Comparison of ENCODE assay signal across 19 cellular contexts in the genomic region with DNA sequence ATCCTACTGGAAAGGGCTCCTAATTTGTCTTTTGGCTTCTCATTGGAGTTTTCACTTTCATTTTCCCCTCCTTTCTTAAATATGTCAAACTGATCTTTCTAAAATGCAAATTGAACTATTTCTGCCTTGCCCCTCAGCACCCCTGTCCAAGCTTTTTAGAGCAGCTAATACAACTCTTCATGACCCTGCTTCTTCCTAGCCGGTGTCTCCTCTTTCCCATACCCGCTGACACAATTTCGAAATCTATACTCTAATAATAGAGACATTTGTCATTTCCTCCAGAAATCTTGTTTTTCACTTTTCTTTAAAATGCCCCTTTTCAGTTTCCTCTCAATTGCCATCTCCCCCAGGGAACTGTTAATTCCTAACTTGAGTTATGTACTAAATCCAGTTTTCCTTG. TPM values are rescaled to one million over a fixed set of nuclear protein-coding genes. Genes with fewer than 3 reads are reported as not detected.
A peak's percentile ranks its signal among the peaks of the same experiment; 100 is the strongest.
DNase-seq lines count a peak whose midpoint lies in the region; ATAC-seq and TF ChIP-seq lines count a peak whose summit lies in the region.
"Had no signal": no experiment of that assay in that cellular context is flagged by ENCODE, and none has a peak within 500 bp of the region (broad histone marks: within the 10 kb centered on the region; RNA-seq: fewer than 3 reads in every experiment).

No MANE protein-coding gene starts in this region.

- H3K4me1 ChIP-seq in mammary epithelial cell (ENCODE audit: insufficient read depth, low read length) (peaks cover 10% of the 10 kb centered on the region), OCI-LY3 (ENCODE audit: low read length) (peaks cover 3% of the 10 kb centered on the region; the same call in 1 of the 2 replicates), smooth muscle cell (ENCODE audit: low read depth) (no peaks in the 10 kb centered on the region)

- H2AFZ ChIP-seq in mammary epithelial cell (ENCODE audit: low read depth, low read length), result no peak overlapping the region
- peak overlapping the region; percentile 66 for H2AFZ ChIP-seq in OCI-LY3 (ENCODE audit: low read depth, low read length)
- no peak overlapping the region for H2AFZ ChIP-seq in smooth muscle cell (ENCODE audit: low read depth)

- TF ChIP-seq CTCF in MCF 10A (IDR thresholded peaks at IDR 0.05; ENCODE audit: unreplicated experiment) (no peak), mammary epithelial cell (conservative IDR thresholded peaks at IDR 0.05 in 1 of 2, IDR thresholded peaks at IDR 0.05 in 1 of 2; ENCODE audit: extremely low read depth in 1 of 2, insufficient read depth in 1 of 2, low read depth in 1 of 2, low read length in 2 of 2) (no peak), OCI-LY3 (IDR thresholded peaks at IDR 0.05; ENCODE audit: low read depth, low read length) (no peak), smooth muscle cell (IDR thresholded peaks at IDR 0.05; ENCODE audit: borderline replicate concordance, insufficient read depth, poor library complexity, severe bottlenecking) (no peak)

- CTCF ChIA-PET in MCF 10A (lab: Yijun Ruan, JAX), result interaction anchor here (0.8 kb wide), 1 partner anchor 281 kb away, joined by 3 read pairs; no protein-coding TSS in a partner anchor
- CTCF ChIA-PET in mammary epithelial cell (lab: Charles Lee; ENCODE audit: low non-redundant PET), result no interaction called here
- CTCF ChIA-PET in activated CD8-positive, alpha-beta T cell treated with anti-CD3 and anti-CD28 coated beads, Interleukin-2, amount 10 ng/mL, durations not matched to agents 7 days and 5 days (lab: Charles Lee), result no interaction called here

- no TSS peak for BruUV-seq in MCF 10A (replicated peaks; lab: Mats Ljungman, UMichigan)
- BruUV-seq in mammary epithelial cell (replicated peaks; lab: Mats Ljungman, UMichigan), result no TSS peak

- H3K9me3 Mint-ChIP-seq in MCF 10A (ENCODE audit: unreplicated experiment), result no peaks in the 10 kb centered on the region
- H3K9me3 Mint-ChIP-seq in activated CD8-positive, alpha-beta T cell treated with anti-CD3 and anti-CD28 coated beads, Interleukin-2, amount 10 ng/mL, durations not matched to agents 7 days and 5 days (ENCODE audit: insufficient read depth), result no peaks in the 10 kb centered on the region
- H3K9me3 Mint-ChIP-seq: HFFc6 had no signal

- H3K27me3 Mint-ChIP-seq in MCF 10A (ENCODE audit: insufficient read depth, unreplicated experiment), result peaks cover 12% of the 10 kb centered on the region
- H3K27me3 Mint-ChIP-seq in activated CD8-positive, alpha-beta T cell treated with anti-CD3 and anti-CD28 coated beads, Interleukin-2, amount 10 ng/mL, durations not matched to agents 7 days and 5 days (ENCODE audit: low read depth), result peaks cover 18% of the 10 kb centered on the region

- H3K36me3 ChIP-seq in mammary epithelial cell (ENCODE audit: insufficient read depth, low read length), result no peaks in the 10 kb centered on the region
- no peaks in the 10 kb centered on the region for H3K36me3 ChIP-seq in OCI-LY3 (replicated peaks; ENCODE audit: low read depth, low read length)
- no peaks in the 10 kb centered on the region for H3K36me3 ChIP-seq in smooth muscle cell (ENCODE audit: low read depth)

- POLR2A ChIA-PET in MCF 10A (lab: Yijun Ruan, JAX), result no interaction called here
- POLR2A ChIA-PET in activated CD8-positive, alpha-beta T cell treated with anti-CD3 and anti-CD28 coated beads, Interleukin-2, amount 10 ng/mL, durations not matched to agents 7 days and 5 days (lab: Charles Lee), result no interaction called here

- WGBS in mammary epithelial cell (ENCODE audit: low coverage, missing lambda C conversion rate), result 87% methylated on average over 3 of the region's 3 CpGs
- WGBS in smooth muscle cell (ENCODE audit: low lambda C conversion rate), result 83% methylated on average over 3 of the region's 3 CpGs

- ATAC-seq in GM18870 (IDR thresholded peaks at IDR 0.05; ENCODE audit: unreplicated experiment) (peak; percentile 34), esophagus mucosa (no peak)
- no peak for ATAC-seq in activated CD8-positive, alpha-beta T cell treated with anti-CD3 and anti-CD28 coated beads, Interleukin-2, amount 10 ng/mL, durations not matched to agents 7 days and 5 days
- ATAC-seq: Panc1, SK-N-SH treated with all-trans-retinoic acid at 6 μM for 48 hours had no signal

- H3K27ac Mint-ChIP-seq in MCF 10A (ENCODE audit: low read depth, unreplicated experiment), result no peak overlapping the region
- H3K27ac Mint-ChIP-seq in activated CD8-positive, alpha-beta T cell treated with anti-CD3 and anti-CD28 coated beads, Interleukin-2, amount 10 ng/mL, durations not matched to agents 7 days and 5 days, result no peak overlapping the region
- H3K27ac Mint-ChIP-seq: HFFc6 had no signal

- peaks cover 4% of the 10 kb centered on the region for H3K27me3 ChIP-seq in mammary epithelial cell (ENCODE audit: insufficient read depth, low read length)
- no peaks in the 10 kb centered on the region for H3K27me3 ChIP-seq in OCI-LY3 (ENCODE audit: low read depth, low read length)
- H3K27me3 ChIP-seq in smooth muscle cell (ENCODE audit: low read depth), result peaks cover 34% of the 10 kb centered on the region

- no peaks in the 10 kb centered on the region for H3K36me3 Mint-ChIP-seq in MCF 10A (ENCODE audit: insufficient read depth, unreplicated experiment)
- H3K36me3 Mint-ChIP-seq in activated CD8-positive, alpha-beta T cell treated with anti-CD3 and anti-CD28 coated beads, Interleukin-2, amount 10 ng/mL, durations not matched to agents 7 days and 5 days (ENCODE audit: low read depth), result no peaks in the 10 kb centered on the region

- H3K79me2 ChIP-seq in mammary epithelial cell (ENCODE audit: insufficient read depth, low read length) (no peaks in the 10 kb centered on the region), OCI-LY3 (ENCODE audit: low read length) (no peaks in the 10 kb centered on the region), smooth muscle cell (ENCODE audit: low read depth) (no peaks in the 10 kb centered on the region)

- H3K4me3 ChIP-seq in mammary epithelial cell (replicated peaks in 1 of 3; ENCODE audit: insufficient read depth in 1 of 3, low read depth in 2 of 3, low read length in 3 of 3), result no peak overlapping the region
- no peak overlapping the region for H3K4me3 ChIP-seq in OCI-LY3 (ENCODE audit: low read length)
- H3K4me3 ChIP-seq in smooth muscle cell, result no peak overlapping the region

- dilution Hi-C loops in mammary epithelial cell (cut with HindIII; ENCODE audit: low sequenced_read_pairs), result no loop called here

- DNase-seq in MCF 10A (ENCODE audit: unreplicated experiment) (peak; percentile 5), mammary epithelial cell (no peak), iris pigment epithelial cell (ENCODE audit: low read depth) (peak; percentile 0), smooth muscle cell (lab: John Stamatoyannopoulos, UW; ENCODE audit: unreplicated experiment) (no peak)
- no peak for DNase-seq in activated CD8-positive, alpha-beta T cell treated with anti-CD3 and anti-CD28 coated beads, Interleukin-2, amount 10 ng/mL, durations not matched to agents 7 days and 5 days
- DNase-seq: GDM1, HFFc6, KBM-7, NCI-H1105 treated with DMSO at 0.1 percent for 48 hours, NCI-H1930, NCI-H2171, NCI-H446, NCI-H774 had no signal

- H3K4me3 Mint-ChIP-seq in MCF 10A (ENCODE audit: unreplicated experiment), result no peak overlapping the region
- no peak overlapping the region for H3K4me3 Mint-ChIP-seq in activated CD8-positive, alpha-beta T cell treated with anti-CD3 and anti-CD28 coated beads, Interleukin-2, amount 10 ng/mL, durations not matched to agents 7 days and 5 days
- H3K4me3 Mint-ChIP-seq: HFFc6 had no signal

- no peaks in the 10 kb centered on the region for H3F3A ChIP-seq in smooth muscle cell (ENCODE audit: low read depth)

- H3K9ac ChIP-seq in mammary epithelial cell (ENCODE audit: insufficient read depth, low read length) (no peak overlapping the region), OCI-LY3 (ENCODE audit: low read length) (no peak overlapping the region), smooth muscle cell (ENCODE audit: low read depth) (no peak overlapping the region)

- intact Hi-C loops in MCF 10A (cut with micrococcal nuclease) (no loop called here), mammary epithelial cell (cut with micrococcal nuclease) (no loop called here)

- no peaks in the 10 kb centered on the region for H3K9me3 ChIP-seq in mammary epithelial cell (replicated peaks; ENCODE audit: insufficient read depth, low read length)
- no peaks in the 10 kb centered on the region for H3K9me3 ChIP-seq in OCI-LY3 (ENCODE audit: insufficient read depth, low read length)
- no peaks in the 10 kb centered on the region for H3K9me3 ChIP-seq in smooth muscle cell (replicated peaks; ENCODE audit: low read depth)

- in situ Hi-C loops in mammary epithelial cell (cut with MboI; ENCODE audit: low sequenced_read_pairs in 2 of 2), result loop anchor here in 1 of 2 donors (25.0 kb wide), 1 partner anchor 892 kb away; no protein-coding TSS in a partner anchor

- peaks cover 13% of the 10 kb centered on the region for H3K4me1 Mint-ChIP-seq in MCF 10A (ENCODE audit: insufficient read depth, unreplicated experiment)
- peaks cover 11% of the 10 kb centered on the region for H3K4me1 Mint-ChIP-seq in activated CD8-positive, alpha-beta T cell treated with anti-CD3 and anti-CD28 coated beads, Interleukin-2, amount 10 ng/mL, durations not matched to agents 7 days and 5 days (ENCODE audit: low read depth)

- H4K20me1 ChIP-seq in mammary epithelial cell (ENCODE audit: insufficient read depth, low read length) (no peaks in the 10 kb centered on the region), OCI-LY3 (ENCODE audit: insufficient read depth, low read length) (no peaks in the 10 kb centered on the region), smooth muscle cell (ENCODE audit: low read depth) (no peaks in the 10 kb centered on the region)

- H3K27ac ChIP-seq in mammary epithelial cell (ENCODE audit: insufficient read depth, low read depth, low read length) (no peak overlapping the region), OCI-LY3 (ENCODE audit: low read length) (no peak overlapping the region), smooth muscle cell (ENCODE audit: low read depth) (no peak overlapping the region)
- H3K27ac ChIP-seq: 22Rv1 had no signal

- no peak overlapping the region for H3K4me2 ChIP-seq in mammary epithelial cell (ENCODE audit: insufficient read depth, low read depth, low read length)
- peak overlapping the region; percentile 19 for H3K4me2 ChIP-seq in OCI-LY3 (ENCODE audit: low read length)
- H3K4me2 ChIP-seq in smooth muscle cell, result no peak overlapping the region

RNA-seq across cellular contexts. Expression of a gene that starts 2.9 kb away (rescaled TPM):
- not detected in 2 replicates for total RNA-seq in MCF 10A (2022)
- under 1 TPM; 0.26 to 0.67 TPM for total RNA-seq in mammary epithelial cell
- polyA plus RNA-seq in mammary epithelial cell, result 0.02 TPM
- not detected for polyA minus RNA-seq in mammary epithelial cell
- under 1 TPM in 1 of 2 experiments, not detected in 1; 0.08 TPM for total RNA-seq in activated CD8-positive, alpha-beta T cell treated with anti-CD3 and anti-CD28 coated beads, Interleukin-2, amount 10 ng/mL, durations not matched to agents 7 days and 5 days
- total RNA-seq in smooth muscle cell, result 1.7 and 3.0 TPM in 2 replicates
- polyA plus RNA-seq in smooth muscle cell, result 0.33 and 0.62 TPM in 2 replicates
- 0.40 TPM for total RNA-seq in esophagus mucosa

Comparison
In these comparisons a context has a peak if more than half of its experiments do, and no peak if none do; other contexts are left out.
1. DNase-seq: peak in MCF 10A (single experiment) and iris pigment epithelial cell (single experiment); none in mammary epithelial cell (single experiment), activated CD8-positive, alpha-beta T cell treated with anti-CD3 and anti-CD28 coated beads, Interleukin-2, amount 10 ng/mL, durations not matched to agents 7 days and 5 days (single experiment) and smooth muscle cell (single experiment).